9 cellular contexts compared by ENCODE assay signal in the genomic region with DNA sequence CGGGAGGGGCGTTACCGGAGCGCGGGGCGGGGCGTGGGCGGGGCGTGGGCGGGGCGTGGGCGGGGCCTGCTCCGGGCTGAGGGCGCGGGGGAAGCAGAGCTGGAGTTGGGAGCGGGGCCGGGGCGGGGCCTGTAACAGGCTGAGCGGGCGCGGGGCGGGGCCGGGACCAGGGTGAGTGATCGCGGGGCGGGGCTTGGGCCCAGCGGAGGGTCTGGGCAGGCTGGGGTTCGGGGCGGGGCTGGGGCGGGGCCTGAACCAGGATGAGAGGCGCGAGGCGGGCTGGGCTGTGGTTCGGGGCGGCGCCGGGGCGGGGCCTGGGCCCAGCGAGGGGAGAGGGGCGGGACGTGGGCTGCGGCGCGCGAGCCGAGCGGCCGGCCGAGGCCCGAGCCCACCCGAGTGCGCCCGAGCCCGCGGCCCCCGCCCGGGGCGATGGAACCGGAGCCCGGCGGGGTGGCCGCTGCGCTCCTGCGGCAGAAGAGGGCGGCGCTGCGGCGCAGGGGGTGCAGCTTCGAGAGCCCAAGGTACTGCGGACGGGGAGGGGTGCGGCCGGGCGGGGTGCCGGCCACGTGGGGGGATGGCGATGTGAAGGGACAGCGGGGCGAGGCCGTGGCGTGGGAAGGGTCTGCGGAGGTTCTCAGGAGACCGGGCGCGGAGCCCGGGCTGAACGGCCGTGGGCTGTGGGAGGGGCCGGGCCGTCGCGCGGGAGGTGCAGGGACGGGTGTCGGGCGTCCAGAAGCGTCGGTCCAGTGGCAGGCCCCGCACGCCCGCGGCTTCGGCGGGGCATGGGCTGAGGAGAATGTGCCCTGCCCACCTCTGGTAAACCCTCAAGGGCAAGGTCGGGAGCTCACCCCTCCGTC. TPM values are rescaled to one million over a fixed set of nuclear protein-coding genes. Genes with fewer than 3 reads are reported as not detected.
DNase-seq lines count a peak whose midpoint lies in the region; ATAC-seq, FAIRE-seq and TF ChIP-seq lines count a peak whose summit lies in the region.
"Had no signal": no experiment of that assay in that cellular context is flagged by ENCODE, and none has a peak within 500 bp of the region (broad histone marks: within the 10 kb centered on the region; RNA-seq: fewer than 3 reads in every experiment).

No MANE protein-coding gene starts in this region.

- 0 to 2% (median 1%) methylated on average over 33 to 106 of the region's 106 CpGs for WGBS in stomach, 5 donors

- H3K36me3 ChIP-seq in MG63 (no peaks in the 10 kb centered on the region; the same call in 1 of the 2 replicates), SJCRH30 (no peaks in the 10 kb centered on the region), neuron (ENCODE audit: insufficient read depth, low read length) (no peaks in the 10 kb centered on the region), stomach (no peaks in the 10 kb centered on the region)

- TF ChIP-seq CTCF in stomach (IDR thresholded peaks at IDR 0.05), result no peak

- no peak overlapping the region for H3K27ac ChIP-seq in SJCRH30
- peak overlapping the region; percentile 59 to 87 (median 82) for H3K27ac ChIP-seq in stomach

- no peak for TF ChIP-seq POLR2A in stomach (IDR thresholded peaks at IDR 0.05)

- no peak for FAIRE-seq in frontal cortex (lab: Jason Lieb, UNC)
- FAIRE-seq: colon had no signal

- DNase-seq in D341Med (ENCODE audit: low spot score) (peak; percentile 100), MG63 (peak; percentile 92), SJCRH30 (peak; percentile 91 to 92), frontal cortex (ENCODE audit: low spot score in 2 of 2) (peak; percentile 100), stomach (peak; percentile 99)
- peak; percentile 72 to 92 (median 82) for DNase-seq in activated naive CD4-positive, alpha-beta T cell (lab: John Stamatoyannopoulos, UW)

- H3K4me3 ChIP-seq in MG63 (peak overlapping the region; percentile 65), SJCRH30 (peak overlapping the region; percentile 67), neuron (ENCODE audit: low read length) (peak overlapping the region; percentile 76), stomach (peak overlapping the region; percentile 66 to 88 (median 82))

- peak; percentile 41 for ATAC-seq in GM21786 (IDR thresholded peaks at IDR 0.05; ENCODE audit: unreplicated experiment)

- H3K4me1 ChIP-seq in SJCRH30, result no peaks in the 10 kb centered on the region
- H3K4me1 ChIP-seq in neuron (ENCODE audit: insufficient read depth, low read length), result peaks cover 3% of the 10 kb centered on the region
- peaks cover 13 to 30% (median 22%) of the 10 kb centered on the region in 4 donors for H3K4me1 ChIP-seq in stomach

- no peak for TF ChIP-seq EP300 in stomach (IDR thresholded peaks at IDR 0.05)

- intact Hi-C loops in stomach (cut with DNase I; ENCODE audit: low total_unique reads), result loop anchor here (10.0 kb wide), 1 partner anchor 190 kb away; no protein-coding TSS in a partner anchor

- H2AFZ ChIP-seq in neuron (ENCODE audit: low read depth, low read length), result peak overlapping the region; percentile 97

- H3K9me3 ChIP-seq in MG63 (no peaks in the 10 kb centered on the region), SJCRH30 (replicated peaks) (no peaks in the 10 kb centered on the region), neuron (ENCODE audit: low read length) (no peaks in the 10 kb centered on the region), stomach (no peaks in the 10 kb centered on the region)

- H3K27me3 ChIP-seq in MG63 (peaks cover 19% of the 10 kb centered on the region), SJCRH30 (no peaks in the 10 kb centered on the region; the same call in 1 of the 2 replicates), neuron (ENCODE audit: insufficient read depth, low read length) (no peaks in the 10 kb centered on the region), stomach (no peaks in the 10 kb centered on the region)

RNA-seq across cellular contexts. Expression of gene GARNL3, which starts 39.5 kb away (rescaled TPM):
- total RNA-seq in MG63 (2014; rRNA removed; shearing (Covaris generic); ENCODE audit: low replicate concordance), result 0.57 and 1.9 TPM in 2 replicates
- 3.3 and 4.6 TPM in 2 replicates for total RNA-seq in SJCRH30 (2014; rRNA removed; shearing (Covaris generic))
- total RNA-seq in frontal cortex (59.1 TPM), stomach (10 to 100 TPM in 2 of 5 donors, 1 to 10 TPM in 3; 2.7 to 35.8 (median 9.6) TPM)
- polyA plus RNA-seq in stomach, result 1 to 10 TPM in 2 of 3 donors, under 1 TPM in 1; 0.76 to 5.7 (median 4.0) TPM
